14 cellular contexts compared by ENCODE assay signal in genomic region chr5:83029912-83030311, GRCh38. TPM values are rescaled to one million over a fixed set of nuclear protein-coding genes. Genes with fewer than 3 reads are reported as not detected.
DNase-seq lines count a peak whose midpoint lies in the region; ATAC-seq and TF ChIP-seq lines count a peak whose summit lies in the region.
"Had no signal": no experiment of that assay in that cellular context is flagged by ENCODE, and none has a peak within 500 bp of the region (broad histone marks: within the 10 kb centered on the region; RNA-seq: fewer than 3 reads in every experiment).

No MANE protein-coding gene starts in this region.

- intact Hi-C loops in sciatic nerve (cut with DNase I): no loop called here

- H4K20me1 ChIP-seq in SK-N-SH (ENCODE audit: insufficient read depth): no peaks in the 10 kb centered on the region
- H4K20me1 ChIP-seq in Karpas-422 (ENCODE audit: insufficient read depth, low read depth, low read length): no peaks in the 10 kb centered on the region

- TF ChIP-seq RAD21 in SK-N-SH (IDR thresholded peaks at IDR 0.05; ENCODE audit: low read length): no peak

- H3K36me3 Mint-ChIP-seq in activated T-helper 17 cell treated with anti-CD3 and anti-CD28 coated beads, Interleukin-2, amount 50 U/mL, for 72 hours (ENCODE audit: low read depth): no peaks in the 10 kb centered on the region

- H3K79me2 ChIP-seq in SK-N-SH (ENCODE audit: insufficient read depth) (no peaks in the 10 kb centered on the region), Karpas-422 (ENCODE audit: low read length) (no peaks in the 10 kb centered on the region)

- ATAC-seq in SK-N-SH treated with all-trans-retinoic acid at 6 μM for 48 hours (peak; percentile 28; the same call in 2 of the 3 replicates), sciatic nerve (peak; percentile 22), GM19351 (IDR thresholded peaks at IDR 0.05; ENCODE audit: unreplicated experiment) (no peak)
- no peak for ATAC-seq in activated T-helper 17 cell treated with anti-CD3 and anti-CD28 coated beads, Interleukin-2, amount 50 U/mL, for 72 hours (replicated peaks)
- ATAC-seq: GM12878 had no signal

- no peaks in the 10 kb centered on the region for H3K36me3 ChIP-seq in SK-N-SH (replicated peaks in 1 of 2; ENCODE audit: control insufficient read depth in 1 of 2, insufficient read depth in 2 of 2, low read length in 1 of 2)
- H3K36me3 ChIP-seq in Karpas-422 (ENCODE audit: insufficient read depth, low read length): no peaks in the 10 kb centered on the region
- H3K36me3 ChIP-seq: ovary, SJCRH30, suprapubic skin had no signal

- no peak overlapping the region for H3K27ac Mint-ChIP-seq in activated T-helper 17 cell treated with anti-CD3 and anti-CD28 coated beads, Interleukin-2, amount 50 U/mL, for 72 hours
- H3K27ac Mint-ChIP-seq: activated naive CD4-positive, alpha-beta T cell treated with anti-CD3 and anti-CD28 coated beads for 36 hours had no signal

- no peak overlapping the region for H3K4me3 ChIP-seq in SK-N-SH (ENCODE audit: low read depth in 2 of 2, low read length in 1 of 2)
- H3K4me3 ChIP-seq in fibroblast of mammary gland (ENCODE audit: control insufficient read depth, low read depth, low read length): no peak overlapping the region
- H3K4me3 ChIP-seq in Karpas-422 (ENCODE audit: low read length): no peak overlapping the region
- H3K4me3 ChIP-seq: GM12878, ovary, SJCRH30, suprapubic skin had no signal

- no peaks in the 10 kb centered on the region for H3K9me3 Mint-ChIP-seq in activated T-helper 17 cell treated with anti-CD3 and anti-CD28 coated beads, Interleukin-2, amount 50 U/mL, for 72 hours
- H3K9me3 Mint-ChIP-seq: activated naive CD4-positive, alpha-beta T cell treated with anti-CD3 and anti-CD28 coated beads for 36 hours had no signal

- H3K27ac ChIP-seq in SK-N-SH (ENCODE audit: low read depth in 2 of 2, low read length in 1 of 2) (no peak overlapping the region), Karpas-422 (ENCODE audit: low read length) (no peak overlapping the region)
- H3K27ac ChIP-seq: ovary, SJCRH30, suprapubic skin had no signal

- no peak for TF ChIP-seq EP300 in SK-N-SH (IDR thresholded peaks at IDR 0.05; ENCODE audit: borderline replicate concordance in 1 of 2, low read depth in 1 of 2, low read length in 1 of 2)

- no peak overlapping the region for H3K4me3 Mint-ChIP-seq in activated T-helper 17 cell treated with anti-CD3 and anti-CD28 coated beads, Interleukin-2, amount 50 U/mL, for 72 hours
- H3K4me3 Mint-ChIP-seq: activated naive CD4-positive, alpha-beta T cell treated with anti-CD3 and anti-CD28 coated beads for 36 hours had no signal

- H3K4me1 Mint-ChIP-seq in activated T-helper 17 cell treated with anti-CD3 and anti-CD28 coated beads, Interleukin-2, amount 50 U/mL, for 72 hours: no peaks in the 10 kb centered on the region

- H3K27me3 ChIP-seq in SK-N-SH (ENCODE audit: insufficient read depth) (no peaks in the 10 kb centered on the region), Karpas-422 (ENCODE audit: low read length) (no peaks in the 10 kb centered on the region)
- H3K27me3 ChIP-seq: ovary, SJCRH30, suprapubic skin had no signal

- TF ChIP-seq CTCF in SK-N-SH (IDR thresholded peaks at IDR 0.05) (no peak), fibroblast of mammary gland (conservative IDR thresholded peaks at IDR 0.05; ENCODE audit: control insufficient read depth, insufficient read depth, low read depth, low read length) (no peak)

- WGBS in SK-N-SH (ENCODE audit: low lambda C conversion rate): 91% methylated on average over 2 of the region's 2 CpGs

- H3K9ac ChIP-seq in SK-N-SH: no peak overlapping the region
- H3K9ac ChIP-seq in Karpas-422 (ENCODE audit: low read length): no peak overlapping the region

- no peaks in the 10 kb centered on the region for H3K27me3 Mint-ChIP-seq in activated T-helper 17 cell treated with anti-CD3 and anti-CD28 coated beads, Interleukin-2, amount 50 U/mL, for 72 hours

- H3K4me2 ChIP-seq in SK-N-SH (no peak overlapping the region), Karpas-422 (ENCODE audit: low read depth, low read length, poor library complexity, severe bottlenecking) (no peak overlapping the region)

- H3K9me2 ChIP-seq in SK-N-SH (no peaks in the 10 kb centered on the region), Karpas-422 (replicated peaks; ENCODE audit: insufficient read depth, low read length) (no peaks in the 10 kb centered on the region)

- H3F3A ChIP-seq in SK-N-SH (replicated peaks; ENCODE audit: insufficient read depth): no peaks in the 10 kb centered on the region

- H3K9me3 ChIP-seq in SK-N-SH (no peaks in the 10 kb centered on the region), Karpas-422 (ENCODE audit: low read length) (no peaks in the 10 kb centered on the region)
- H3K9me3 ChIP-seq: ovary, SJCRH30, suprapubic skin had no signal

- H2AFZ ChIP-seq in SK-N-SH (ENCODE audit: low read depth) (no peak overlapping the region), Karpas-422 (ENCODE audit: low read length) (no peak overlapping the region)

- no peak for DNase-seq in SK-N-SH
- peak; percentile 55 for DNase-seq in RPMI7951 (ENCODE audit: low read depth)
- DNase-seq in fibroblast of mammary gland (ENCODE audit: low read depth): peak; percentile 57
- no peak for DNase-seq in sciatic nerve (ENCODE audit: low spot score)
- DNase-seq in Karpas-422: no peak
- DNase-seq: activated naive CD4-positive, alpha-beta T cell treated with anti-CD3 and anti-CD28 coated beads for 36 hours; NCI-H2081 treated with DMSO at 0.1 percent for 48 hours; ovary; SJCRH30 had no signal

- CTCF ChIA-PET in SK-N-SH (lab: Yijun Ruan, JAX): no interaction called here

- POLR2A ChIA-PET in SK-N-SH (lab: Yijun Ruan, JAX): no interaction called here

- H3K4me1 ChIP-seq in SK-N-SH (ENCODE audit: control insufficient read depth in 1 of 2, insufficient read depth in 2 of 2, low read depth in 1 of 2, low read length in 1 of 2) (peaks cover 0 to 6% of the 10 kb centered on the region in 2 experiments; a peak in 2 of 4 replicates), Karpas-422 (ENCODE audit: low read length) (no peaks in the 10 kb centered on the region)

TF ChIP-seq in SK-N-SH treated with all-trans-retinoic acid at 6 μM for 48 hours, 23 proteins besides CTCF, POLR2A, EP300 and RAD21:
- TF ChIP-seq SNAI2 (CRISPR knock-in tag; IDR thresholded peaks at IDR 0.05): no peak
- no peak for TF ChIP-seq PPARA (CRISPR knock-in tag; IDR thresholded peaks at IDR 0.05; ENCODE audit: borderline replicate concordance)

TF ChIP-seq in SK-N-SH, 30 proteins besides CTCF, POLR2A, EP300 and RAD21:
- TF ChIP-seq GABPA (IDR thresholded peaks at IDR 0.05; ENCODE audit: low read depth) (no peak), ELF1 (IDR thresholded peaks at IDR 0.05) (no peak), NFIC (IDR thresholded peaks at IDR 0.05; ENCODE audit: borderline replicate concordance) (no peak), RFX5 (IDR thresholded peaks at IDR 0.05; ENCODE audit: low read length) (no peak), CHD2 (IDR thresholded peaks at IDR 0.05; ENCODE audit: low read length, partially characterized antibody) (no peak), RXRA (IDR thresholded peaks at IDR 0.05; ENCODE audit: borderline replicate concordance, low read depth) (no peak), SIN3A (IDR thresholded peaks at IDR 0.05; ENCODE audit: borderline replicate concordance, low read depth, low read length) (no peak), TCF12 (IDR thresholded peaks at IDR 0.05) (no peak), MEF2A (IDR thresholded peaks at IDR 0.05; ENCODE audit: borderline replicate concordance, low read depth) (no peak), SMC3 (IDR thresholded peaks at IDR 0.05; ENCODE audit: low read depth, low read length) (no peak), NRF1 (IDR thresholded peaks at IDR 0.05; ENCODE audit: low read depth, low read length) (no peak)
- TF ChIP-seq, protein P1, sequence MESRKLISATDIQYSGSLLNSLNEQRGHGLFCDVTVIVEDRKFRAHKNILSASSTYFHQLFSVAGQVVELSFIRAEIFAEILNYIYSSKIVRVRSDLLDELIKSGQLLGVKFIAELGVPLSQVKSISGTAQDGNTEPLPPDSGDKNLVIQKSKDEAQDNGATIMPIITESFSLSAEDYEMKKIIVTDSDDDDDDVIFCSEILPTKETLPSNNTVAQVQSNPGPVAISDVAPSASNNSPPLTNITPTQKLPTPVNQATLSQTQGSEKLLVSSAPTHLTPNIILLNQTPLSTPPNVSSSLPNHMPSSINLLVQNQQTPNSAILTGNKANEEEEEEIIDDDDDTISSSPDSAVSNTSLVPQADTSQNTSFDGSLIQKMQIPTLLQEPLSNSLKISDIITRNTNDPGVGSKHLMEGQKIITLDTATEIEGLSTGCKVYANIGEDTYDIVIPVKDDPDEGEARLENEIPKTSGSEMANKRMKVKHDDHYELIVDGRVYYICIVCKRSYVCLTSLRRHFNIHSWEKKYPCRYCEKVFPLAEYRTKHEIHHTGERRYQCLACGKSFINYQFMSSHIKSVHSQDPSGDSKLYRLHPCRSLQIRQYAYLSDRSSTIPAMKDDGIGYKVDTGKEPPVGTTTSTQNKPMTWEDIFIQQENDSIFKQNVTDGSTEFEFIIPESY (IDR thresholded peaks at IDR 0.05; ENCODE audit: borderline replicate concordance, low read depth): no peak
- TF ChIP-seq, protein P2, sequence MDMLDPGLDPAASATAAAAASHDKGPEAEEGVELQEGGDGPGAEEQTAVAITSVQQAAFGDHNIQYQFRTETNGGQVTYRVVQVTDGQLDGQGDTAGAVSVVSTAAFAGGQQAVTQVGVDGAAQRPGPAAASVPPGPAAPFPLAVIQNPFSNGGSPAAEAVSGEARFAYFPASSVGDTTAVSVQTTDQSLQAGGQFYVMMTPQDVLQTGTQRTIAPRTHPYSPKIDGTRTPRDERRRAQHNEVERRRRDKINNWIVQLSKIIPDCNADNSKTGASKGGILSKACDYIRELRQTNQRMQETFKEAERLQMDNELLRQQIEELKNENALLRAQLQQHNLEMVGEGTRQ (IDR thresholded peaks at IDR 0.05; ENCODE audit: borderline replicate concordance, low read depth, low read length): no peak

RNA-seq across cellular contexts. Expression of gene TMEM167A, which starts 47.3 kb away (rescaled TPM):
- polyA plus RNA-seq in SK-N-SH (2012; rRNA removed): 23.7 and 38.2 TPM in 2 replicates
- 48.6 and 78.5 TPM in 2 replicates for polyA plus RNA-seq in SK-N-SH (2012; cell fraction: cytosol; rRNA removed)
- 8.2 and 22.3 TPM in 2 replicates for polyA plus RNA-seq in SK-N-SH (2012; cell fraction: nucleus; rRNA removed)
- total RNA-seq in RPMI7951 (2014; rRNA removed; shearing (Covaris generic)): 117 and 145 TPM in 2 replicates
- total RNA-seq in sciatic nerve: 61.8 TPM
- total RNA-seq in activated T-helper 17 cell treated with anti-CD3 and anti-CD28 coated beads, Interleukin-2, amount 50 U/mL, for 72 hours: 10 to 100 TPM; 60.4 to 83.7 TPM
- 32.6 and 94.9 TPM in 2 replicates for total RNA-seq in Karpas-422 (2014; rRNA removed; shearing (Covaris generic); ENCODE audit: low replicate concordance)

RNA-seq across cellular contexts. Expression of gene XRCC4, which starts 47.4 kb away (rescaled TPM):
- polyA plus RNA-seq in SK-N-SH (2012; rRNA removed): 1.8 and 2.4 TPM in 2 replicates
- polyA plus RNA-seq in SK-N-SH (2012; cell fraction: cytosol; rRNA removed): 3.7 and 6.8 TPM in 2 replicates
- polyA plus RNA-seq in SK-N-SH (2012; cell fraction: nucleus; rRNA removed): 0.65 and 1.3 TPM in 2 replicates
- 20.8 and 30.9 TPM in 2 replicates for total RNA-seq in RPMI7951 (2014; rRNA removed; shearing (Covaris generic))
- 6.7 TPM for total RNA-seq in sciatic nerve
- 10 to 100 TPM; 11.3 to 12.4 TPM for total RNA-seq in activated T-helper 17 cell treated with anti-CD3 and anti-CD28 coated beads, Interleukin-2, amount 50 U/mL, for 72 hours
- 14.8 and 22.2 TPM in 2 replicates for total RNA-seq in Karpas-422 (2014; rRNA removed; shearing (Covaris generic); ENCODE audit: low replicate concordance)

Comparison
In these comparisons a context has a peak if more than half of its experiments do, and no peak if none do; other contexts are left out.
1. ATAC-seq: peak in SK-N-SH treated with all-trans-retinoic acid at 6 μM for 48 hours (single experiment) and sciatic nerve (single experiment); none in GM19351 (single experiment) and activated T-helper 17 cell treated with anti-CD3 and anti-CD28 coated beads, Interleukin-2, amount 50 U/mL, for 72 hours (single experiment).
2. DNase-seq: peak in RPMI7951 (single experiment) and fibroblast of mammary gland (single experiment); none in SK-N-SH (single experiment), sciatic nerve (single experiment) and Karpas-422 (single experiment).